ENCODE assay signal across 24 cellular contexts in genomic region chr2:145065278-145065677, GRCh38.
A peak's percentile ranks its signal among the peaks of the same experiment; 100 is the strongest.
DNase-seq lines count a peak whose midpoint lies in the region; ATAC-seq and TF ChIP-seq lines count a peak whose summit lies in the region.
"Had no signal": no experiment of that assay in that cellular context is flagged by ENCODE, and none has a peak within 500 bp of the region (broad histone marks: within the 10 kb centered on the region; RNA-seq: fewer than 3 reads in every experiment).

No MANE protein-coding gene starts in this region.

- H3K36me3 ChIP-seq in left ventricle myocardium inferior (no peaks in the 10 kb centered on the region), right atrium auricular region (no peaks in the 10 kb centered on the region), smooth muscle cell (ENCODE audit: low read depth) (no peaks in the 10 kb centered on the region)
- H3K36me3 ChIP-seq: BE2C had no signal

- no peaks in the 10 kb centered on the region for H3K27me3 Mint-ChIP-seq in WTC11 (ENCODE audit: low read depth)
- H3K27me3 Mint-ChIP-seq: naive B cell had no signal

- POLR2A ChIA-PET in WTC11 (lab: Charles Lee), result no interaction called here

- H3F3A ChIP-seq in smooth muscle cell (ENCODE audit: low read depth), result no peaks in the 10 kb centered on the region

- CTCF ChIA-PET in WTC11 (lab: Charles Lee), result no interaction called here

- DNase-seq in left ventricle myocardium inferior (no peak), left cardiac atrium (no peak), right atrium auricular region (ENCODE audit: low spot score) (no peak), smooth muscle cell (lab: John Stamatoyannopoulos, UW; ENCODE audit: unreplicated experiment) (no peak), WTC11 (ENCODE audit: low spot score) (no peak), epidermal melanocyte (ENCODE audit: insufficient read length, low spot score) (no peak), occipital lobe (lab: John Stamatoyannopoulos, UW) (no peak)
- DNase-seq: activated CD4-positive, CD25-positive, alpha-beta regulatory T cell treated with anti-CD3 and anti-CD28 coated beads, Interleukin-2, amount 50 U/mL, for 72 hours; activated CD8-positive, alpha-beta T cell treated with anti-CD3 and anti-CD28 coated beads, Interleukin-2, amount 10 ng/mL, durations not matched to agents 7 days and 5 days; activated effector memory CD4-positive, alpha-beta T cell treated with Interleukin-2 at 50 U/mL for 16 hours; activated naive CD8-positive, alpha-beta T cell treated with anti-CD3 and anti-CD28 coated beads for 36 hours; activated T-cell treated with anti-CD3 and anti-CD28 coated beads for 4 hours; BE2C; COR-L47; DMS79; GF-D8; glutamatergic neuron; left colon; naive B cell; NCI-H510A treated with DMSO at 0.1 percent for 48 hours; NK-92 treated with Interleukin-12 subunit alpha and Interleukin-12 subunit beta, amount 100 ng/mL, for 24 hours; SIG-M5; stimulated activated naive CD8-positive, alpha-beta T cell treated with anti-CD3 and anti-CD28 coated beads, Interleukin-15, Interleukin-2, amounts not matched to agents 100 U/mL and 50 U/mL, for 24 hours had no signal

- H2AFZ ChIP-seq in smooth muscle cell (ENCODE audit: low read depth), result peak overlapping the region; percentile 53

- no peaks in the 10 kb centered on the region for H3K27me3 ChIP-seq in left ventricle myocardium inferior (ENCODE audit: low read depth)
- no peaks in the 10 kb centered on the region for H3K27me3 ChIP-seq in right atrium auricular region
- H3K27me3 ChIP-seq in smooth muscle cell (ENCODE audit: low read depth), result no peaks in the 10 kb centered on the region
- H3K27me3 ChIP-seq: BE2C had no signal

- no peak overlapping the region for H3K9ac ChIP-seq in smooth muscle cell (ENCODE audit: low read depth)

- 84% methylated on average over 1 of the region's 1 CpG for WGBS in smooth muscle cell (ENCODE audit: low lambda C conversion rate)

- intact Hi-C loops in left ventricle myocardium inferior (cut with micrococcal nuclease) (no loop called here), left cardiac atrium (cut with DNase I) (no loop called here)

- peak overlapping the region; percentile 30 for H3K4me2 ChIP-seq in smooth muscle cell

- H3K79me2 ChIP-seq in smooth muscle cell (ENCODE audit: low read depth), result no peaks in the 10 kb centered on the region

- peaks cover 5% of the 10 kb centered on the region for H3K4me1 ChIP-seq in left ventricle myocardium inferior
- peaks cover 0 to 15% of the 10 kb centered on the region in 2 donors for H3K4me1 ChIP-seq in right atrium auricular region
- peaks cover 11% of the 10 kb centered on the region for H3K4me1 ChIP-seq in smooth muscle cell (ENCODE audit: low read depth)
- H3K4me1 ChIP-seq: BE2C had no signal

- peaks cover 9% of the 10 kb centered on the region for H3K36me3 Mint-ChIP-seq in WTC11
- H3K36me3 Mint-ChIP-seq: activated naive CD8-positive, alpha-beta T cell treated with anti-CD3 and anti-CD28 coated beads for 36 hours; naive B cell had no signal

- H3K9me3 ChIP-seq in left ventricle myocardium inferior (replicated peaks) (peaks cover 6% of the 10 kb centered on the region), right atrium auricular region (peaks cover 0 to 9% of the 10 kb centered on the region in 2 donors), smooth muscle cell (replicated peaks; ENCODE audit: low read depth) (no peaks in the 10 kb centered on the region)
- H3K9me3 ChIP-seq: BE2C had no signal

- TF ChIP-seq CTCF in left ventricle myocardium inferior (IDR thresholded peaks at IDR 0.05; ENCODE audit: borderline replicate concordance) (no peak), right atrium auricular region (IDR thresholded peaks at IDR 0.05) (no peak), smooth muscle cell (IDR thresholded peaks at IDR 0.05; ENCODE audit: borderline replicate concordance, insufficient read depth, poor library complexity, severe bottlenecking) (no peak), WTC11 (IDR thresholded peaks at IDR 0.05) (no peak)

- peaks cover 15% of the 10 kb centered on the region for H3K4me1 Mint-ChIP-seq in WTC11
- H3K4me1 Mint-ChIP-seq: activated naive CD8-positive, alpha-beta T cell treated with anti-CD3 and anti-CD28 coated beads for 36 hours; naive B cell had no signal

- ATAC-seq in left cardiac atrium, result no peak
- ATAC-seq in WTC11, result no peak
- no peak for ATAC-seq in GM21381 (IDR thresholded peaks at IDR 0.05; ENCODE audit: unreplicated experiment)
- ATAC-seq: activated CD8-positive, alpha-beta T cell treated with anti-CD3 and anti-CD28 coated beads, Interleukin-2, amount 10 ng/mL, durations not matched to agents 7 days and 5 days; left colon; stimulated activated naive CD8-positive, alpha-beta T cell treated with anti-CD3 and anti-CD28 coated beads, Interleukin-15, Interleukin-2, amounts not matched to agents 100 U/mL and 50 U/mL, for 24 hours had no signal

- no peak overlapping the region for H3K4me3 Mint-ChIP-seq in WTC11
- H3K4me3 Mint-ChIP-seq: activated CD8-positive, alpha-beta T cell treated with anti-CD3 and anti-CD28 coated beads, Interleukin-2, amount 10 ng/mL, durations not matched to agents 7 days and 5 days; activated naive CD8-positive, alpha-beta T cell treated with anti-CD3 and anti-CD28 coated beads for 36 hours; naive B cell had no signal

- peaks cover 13% of the 10 kb centered on the region for H3K9me3 Mint-ChIP-seq in WTC11
- H3K9me3 Mint-ChIP-seq: activated naive CD8-positive, alpha-beta T cell treated with anti-CD3 and anti-CD28 coated beads for 36 hours had no signal

- no peaks in the 10 kb centered on the region for H4K20me1 ChIP-seq in smooth muscle cell (ENCODE audit: low read depth)

- H3K27ac ChIP-seq in left ventricle myocardium inferior (replicated peaks) (peak overlapping the region; percentile 89), right atrium auricular region (peak overlapping the region; percentile 59 to 89), smooth muscle cell (ENCODE audit: low read depth) (peak overlapping the region; percentile 58)

- H3K27ac Mint-ChIP-seq in WTC11, result no peak overlapping the region
- H3K27ac Mint-ChIP-seq: activated CD8-positive, alpha-beta T cell treated with anti-CD3 and anti-CD28 coated beads, Interleukin-2, amount 10 ng/mL, durations not matched to agents 7 days and 5 days; activated naive CD8-positive, alpha-beta T cell treated with anti-CD3 and anti-CD28 coated beads for 36 hours; naive B cell had no signal

- H3K4me3 ChIP-seq in left ventricle myocardium inferior, result no peak overlapping the region
- H3K4me3 ChIP-seq in right atrium auricular region, result no peak overlapping the region
- H3K4me3 ChIP-seq in smooth muscle cell, result no peak overlapping the region

TF ChIP-seq in WTC11, 78 proteins besides CTCF, POLR2A, EP300 and RAD21 (continues in another document):
- TF ChIP-seq JAZF1 (CRISPR knock-in tag; IDR thresholded peaks at IDR 0.05) (no peak), AR (CRISPR knock-in tag; IDR thresholded peaks at IDR 0.05) (no peak), PRDM15 (CRISPR knock-in tag; IDR thresholded peaks at IDR 0.05) (no peak)
